In genomic region chr6:27688014-27688586, GRCh38 we compare ENCODE assay signal across 1 cellular context.
TF ChIP-seq lines count a peak whose summit lies in the region.

No MANE protein-coding gene starts in this region.

TF ChIP-seq in HepG2, 621 proteins besides CTCF, POLR2A, EP300 and RAD21 (continued from another document and continues in another):
- peak; percentile 81 for TF ChIP-seq ZNF280D (CRISPR knock-in tag; IDR thresholded peaks at IDR 0.05)
- no peak for TF ChIP-seq IKZF1 (IDR thresholded peaks at IDR 0.05)
- no peak for TF ChIP-seq ZFYVE20 (CRISPR knock-in tag; IDR thresholded peaks at IDR 0.05; ENCODE audit: borderline replicate concordance, low read depth)
- no peak for TF ChIP-seq ZSCAN12 (CRISPR knock-in tag; IDR thresholded peaks at IDR 0.05)
- TF ChIP-seq ZNF605 (CRISPR knock-in tag; IDR thresholded peaks at IDR 0.05): peak; percentile 64; the same call in 1 of the 2 replicates
- peak; percentile 78; the same call in 1 of the 2 replicates for TF ChIP-seq ZNF430 (CRISPR knock-in tag; IDR thresholded peaks at IDR 0.05)
- TF ChIP-seq ZNF382 (CRISPR knock-in tag; IDR thresholded peaks at IDR 0.05; ENCODE audit: borderline replicate concordance): no peak
- TF ChIP-seq KMT2B (CRISPR knock-in tag; IDR thresholded peaks at IDR 0.05): peak; percentile 38; the same call in 1 of the 2 replicates
- peak; percentile 22; the same call in 1 of the 2 replicates for TF ChIP-seq HNF1A (IDR thresholded peaks at IDR 0.05; ENCODE audit: low read depth)
- TF ChIP-seq HNF1A (CRISPR knock-in tag; IDR thresholded peaks at IDR 0.05; ENCODE audit: borderline replicate concordance): peak; percentile 51; the same call in 1 of the 2 replicates
- TF ChIP-seq CEBPZ (IDR thresholded peaks at IDR 0.05; ENCODE audit: low read length): no peak
- TF ChIP-seq ZNF678 (CRISPR knock-in tag; IDR thresholded peaks at IDR 0.05): no peak
- no peak for TF ChIP-seq ZNF20 (CRISPR knock-in tag; IDR thresholded peaks at IDR 0.05)
- 0 out of 2 replicates have a peak, but pooled peaks have one; percentile 6 for TF ChIP-seq STAG1 (CRISPR knock-in tag; IDR thresholded peaks at IDR 0.05)
- peak; percentile 90 for TF ChIP-seq HDAC2 (CRISPR knock-in tag; IDR thresholded peaks at IDR 0.05)
- no peak for TF ChIP-seq SYNCRIP (IDR thresholded peaks at IDR 0.05; ENCODE audit: insufficient read depth, low read depth, low read length)
- peak; percentile 48; the same call in 1 of the 2 replicates for TF ChIP-seq ZNF850 (CRISPR knock-in tag; conservative IDR thresholded peaks at IDR 0.05)
- 0 out of 2 replicates have a peak, but pooled peaks have one; percentile 90 for TF ChIP-seq ZSCAN20 (CRISPR knock-in tag; IDR thresholded peaks at IDR 0.05; ENCODE audit: borderline replicate concordance)
- no peak for TF ChIP-seq ZFP62 (CRISPR knock-in tag; IDR thresholded peaks at IDR 0.05)
- 0 out of 2 replicates have a peak, but pooled peaks have one; percentile 57 for TF ChIP-seq ZNF256 (CRISPR knock-in tag; conservative IDR thresholded peaks at IDR 0.05)
- 0 out of 2 replicates have a peak, but pooled peaks have one; percentile 57 for TF ChIP-seq TP53 (CRISPR knock-in tag; conservative IDR thresholded peaks at IDR 0.05)
- no peak for TF ChIP-seq DMTF1 (CRISPR knock-in tag; IDR thresholded peaks at IDR 0.05)
- no peak for TF ChIP-seq ZNF414 (CRISPR knock-in tag; IDR thresholded peaks at IDR 0.05)
- no peak for TF ChIP-seq ZNF776 (CRISPR knock-in tag; IDR thresholded peaks at IDR 0.05)
- TF ChIP-seq ZBTB39 (CRISPR knock-in tag; IDR thresholded peaks at IDR 0.05): peak; percentile 97
- TF ChIP-seq AHR (CRISPR knock-in tag; IDR thresholded peaks at IDR 0.05): no peak
- no peak for TF ChIP-seq ZNF713 (CRISPR knock-in tag; IDR thresholded peaks at IDR 0.05)
- no peak for TF ChIP-seq ZNF3 (CRISPR knock-in tag; IDR thresholded peaks at IDR 0.05)
- no peak for TF ChIP-seq ZNF282 (IDR thresholded peaks at IDR 0.05; ENCODE audit: partially characterized antibody)
- TF ChIP-seq LCORL (IDR thresholded peaks at IDR 0.05): 0 out of 2 replicates have a peak, but pooled peaks have one; percentile 36
- TF ChIP-seq LCORL (CRISPR knock-in tag; IDR thresholded peaks at IDR 0.05): peak; percentile 81; the same call in 1 of the 2 replicates
- peak; percentile 92 for TF ChIP-seq ARID3A (IDR thresholded peaks at IDR 0.05; ENCODE audit: low read depth, low read length)
- no peak for TF ChIP-seq JARID2 (CRISPR knock-in tag; IDR thresholded peaks at IDR 0.05; ENCODE audit: insufficient replicate concordance)
- TF ChIP-seq SMAD1 (CRISPR knock-in tag; IDR thresholded peaks at IDR 0.05; ENCODE audit: borderline replicate concordance, low read depth): no peak
- TF ChIP-seq BCL6 (CRISPR knock-in tag; IDR thresholded peaks at IDR 0.05): peak; percentile 59
- no peak for TF ChIP-seq ZNF383 (CRISPR knock-in tag; IDR thresholded peaks at IDR 0.05; ENCODE audit: borderline replicate concordance)
